Comparison of ENCODE assay signal across 8 cellular contexts in genomic region chr2:17830053-17831034, GRCh38. TPM values are rescaled to one million over a fixed set of nuclear protein-coding genes. Genes with fewer than 3 reads are reported as not detected.
DNase-seq lines count a peak whose midpoint lies in the region; ATAC-seq and TF ChIP-seq lines count a peak whose summit lies in the region.

No MANE protein-coding gene starts in this region.

- H3K27ac ChIP-seq in HL-60 (replicated peaks) (no peak overlapping the region), RWPE2 (ENCODE audit: poor library complexity, severe bottlenecking) (no peak overlapping the region), mammary epithelial cell (ENCODE audit: insufficient read depth, low read depth, low read length) (no peak overlapping the region)

- ATAC-seq in GM21447 (IDR thresholded peaks at IDR 0.05; ENCODE audit: unreplicated experiment) (peak; percentile 90), RWPE2 (ENCODE audit: low read depth) (peak; percentile 78)

- in situ Hi-C loops in mammary epithelial cell (cut with MboI; ENCODE audit: low sequenced_read_pairs in 2 of 2): no loop called here

- TF ChIP-seq CTCF in HL-60 (IDR thresholded peaks at IDR 0.05; ENCODE audit: insufficient read depth, low read length) (peak; percentile 41), RWPE2 (IDR thresholded peaks at IDR 0.05; ENCODE audit: poor library complexity, severe bottlenecking) (peak; percentile 77), mammary epithelial cell (conservative IDR thresholded peaks at IDR 0.05 in 1 of 2, IDR thresholded peaks at IDR 0.05 in 1 of 2; ENCODE audit: extremely low read depth in 1 of 2, insufficient read depth in 1 of 2, low read depth in 1 of 2, low read length in 2 of 2) (peak; percentile 85 to 98)

- H3K9me3 ChIP-seq in RWPE2 (ENCODE audit: severe bottlenecking) (no peaks in the 10 kb centered on the region), mammary epithelial cell (replicated peaks; ENCODE audit: insufficient read depth, low read length) (no peaks in the 10 kb centered on the region)

- BruUV-seq in mammary epithelial cell (replicated peaks; lab: Mats Ljungman, UMichigan): no TSS peak

- intact Hi-C loops in mammary epithelial cell (cut with micrococcal nuclease): loop anchor here (1.0 to 2.0 kb wide), 4 partner anchors 15 to 360 kb away; no protein-coding TSS in a partner anchor

- H3K4me3 ChIP-seq in HL-60 (replicated peaks; ENCODE audit: insufficient read depth, low read length): no peak overlapping the region
- H3K4me3 ChIP-seq in RWPE2 (ENCODE audit: severe bottlenecking): no peak overlapping the region
- H3K4me3 ChIP-seq in mammary epithelial cell (replicated peaks in 1 of 3; ENCODE audit: insufficient read depth in 1 of 3, low read depth in 2 of 3, low read length in 3 of 3): peak overlapping the region; percentile 21 to 28 (median 28)

- no peak overlapping the region for H3K9ac ChIP-seq in mammary epithelial cell (ENCODE audit: insufficient read depth, low read length)

- DNase-seq in ELF-1 (ENCODE audit: low read depth, low spot score) (peak; percentile 97), HL-60 (ENCODE audit: low read depth in 1 of 2, low spot score in 1 of 2) (peak; percentile 16 to 33), RWPE2 (ENCODE audit: low spot score) (no peak), mammary epithelial cell (peak; percentile 69), iPS-NIHi7 (ENCODE audit: extremely low spot score) (peak; percentile 94), NCI-H187 treated with DMSO at 0.1 percent for 48 hours (lab: John Stamatoyannopoulos, UW) (no peak)
- peak; percentile 9 to 40 for DNase-seq in stimulated activated CD4-positive, alpha-beta T cell treated with anti-CD3 and anti-CD28 coated beads, Interleukin-12 subunit alpha, Interleukin-12 subunit beta, amount 100 ng/mL, for 24 hours (ENCODE audit: low read depth in 2 of 2)

- 24% methylated on average over 27 of the region's 37 CpGs for WGBS in mammary epithelial cell (ENCODE audit: low coverage, missing lambda C conversion rate)

- H4K20me1 ChIP-seq in mammary epithelial cell (ENCODE audit: insufficient read depth, low read length): no peaks in the 10 kb centered on the region

- H2AFZ ChIP-seq in mammary epithelial cell (ENCODE audit: low read depth, low read length): peak overlapping the region; percentile 65

- H3K27me3 ChIP-seq in HL-60 (ENCODE audit: insufficient read depth, poor library complexity, severe bottlenecking) (peaks cover 7% of the 10 kb centered on the region), RWPE2 (ENCODE audit: insufficient read depth, poor library complexity, severe bottlenecking) (no peaks in the 10 kb centered on the region), mammary epithelial cell (ENCODE audit: insufficient read depth, low read length) (no peaks in the 10 kb centered on the region)

- H3K4me1 ChIP-seq in RWPE2 (ENCODE audit: insufficient read depth, poor library complexity, severe bottlenecking) (no peaks in the 10 kb centered on the region), mammary epithelial cell (ENCODE audit: insufficient read depth, low read length) (no peaks in the 10 kb centered on the region)

- dilution Hi-C loops in mammary epithelial cell (cut with HindIII; ENCODE audit: low sequenced_read_pairs): no loop called here

- H3K4me2 ChIP-seq in mammary epithelial cell (ENCODE audit: insufficient read depth, low read depth, low read length): peak overlapping the region; percentile 86

- no peaks in the 10 kb centered on the region for H3K79me2 ChIP-seq in mammary epithelial cell (ENCODE audit: insufficient read depth, low read length)

- CTCF ChIA-PET in mammary epithelial cell (lab: Charles Lee; ENCODE audit: low non-redundant PET): interaction anchor here (0.6 kb wide), 1 partner anchor 77 kb away, joined by 3 read pairs; the partner anchor contains the start of genes GEN1 and SMC6

- H3K36me3 ChIP-seq in RWPE2 (ENCODE audit: low read depth) (no peaks in the 10 kb centered on the region), mammary epithelial cell (ENCODE audit: insufficient read depth, low read length) (no peaks in the 10 kb centered on the region)

RNA-seq across cellular contexts. Expression of gene MSGN1, which starts 14.1 kb away (rescaled TPM):
- not detected for total RNA-seq in mammary epithelial cell
- not detected for polyA plus RNA-seq in mammary epithelial cell
- polyA minus RNA-seq in mammary epithelial cell: not detected

RNA-seq across cellular contexts. Expression of gene KCNS3, which starts 48.1 kb away (rescaled TPM):
- 1 to 10 TPM; 2.5 to 8.0 TPM for total RNA-seq in mammary epithelial cell
- polyA plus RNA-seq in mammary epithelial cell: 3.8 TPM
- 2.2 TPM for polyA minus RNA-seq in mammary epithelial cell

Comparison
In these comparisons a context has a peak if more than half of its experiments do, and no peak if none do; other contexts are left out.
1. DNase-seq: peak in ELF-1 (single experiment), HL-60 (2 of 2), mammary epithelial cell (single experiment), iPS-NIHi7 (single experiment) and stimulated activated CD4-positive, alpha-beta T cell treated with anti-CD3 and anti-CD28 coated beads, Interleukin-12 subunit alpha, Interleukin-12 subunit beta, amount 100 ng/mL, for 24 hours (2 of 2); none in RWPE2 (single experiment) and NCI-H187 treated with DMSO at 0.1 percent for 48 hours (single experiment).
2. H3K4me3 ChIP-seq: peak in mammary epithelial cell (3 of 3); none in HL-60 (single experiment) and RWPE2 (single experiment).
3. CTCF ChIP-seq: peak in every context shown above with its lines; median percentile 92 in mammary epithelial cell; 77 in RWPE2; 41 in HL-60.